11 cellular contexts compared by ENCODE assay signal in genomic region chr9:99433095-99433494, GRCh38.
DNase-seq lines count a peak whose midpoint lies in the region; ATAC-seq, FAIRE-seq and TF ChIP-seq lines count a peak whose summit lies in the region.
"Had no signal": no experiment of that assay in that cellular context is flagged by ENCODE, and none has a peak within 500 bp of the region (broad histone marks: within the 10 kb centered on the region; RNA-seq: fewer than 3 reads in every experiment).

No MANE protein-coding gene starts in this region.

- no peaks in the 10 kb centered on the region for H3K9me2 ChIP-seq in MM.1S (replicated peaks; ENCODE audit: insufficient read depth, low read length)

- no CpG with 5 or more reads among the region's 4 CpGs for whole genome bisulfite sequencing in mesendoderm (ENCODE audit: extremely low coverage, insufficient coverage, low lambda C conversion rate)

- H3K4ac ChIP-seq in mesendoderm (ENCODE audit: low read depth, low read length), result no peak overlapping the region

- no peaks in the 10 kb centered on the region for H3K4me1 ChIP-seq in mesendoderm (ENCODE audit: control insufficient read depth, low read depth, low read length)
- no peaks in the 10 kb centered on the region for H3K4me1 ChIP-seq in MM.1S (ENCODE audit: low read length)

- H3K79me1 ChIP-seq in mesendoderm (ENCODE audit: low read length), result no peaks in the 10 kb centered on the region

- no peak overlapping the region for H2BK5ac ChIP-seq in mesendoderm (ENCODE audit: low read length)

- H3K27ac ChIP-seq in mesendoderm (ENCODE audit: low read depth, low read length) (no peak overlapping the region), MM.1S (ENCODE audit: low read length) (no peak overlapping the region)
- H3K27ac ChIP-seq: C4-2B had no signal

- FAIRE-seq in H54 (lab: Jason Lieb, UNC), result peak; percentile 36
- FAIRE-seq: kidney had no signal

- H3K4me3 ChIP-seq in mesendoderm (ENCODE audit: low read length) (no peak overlapping the region), MM.1S (ENCODE audit: low read length) (no peak overlapping the region)

- H2BK120ac ChIP-seq in mesendoderm (ENCODE audit: low read depth, low read length), result no peak overlapping the region

- H3K27me3 ChIP-seq in mesendoderm (ENCODE audit: insufficient read depth, low read length, poor library complexity) (no peaks in the 10 kb centered on the region), MM.1S (replicated peaks; ENCODE audit: insufficient read depth, low read length) (no peaks in the 10 kb centered on the region)

- TF ChIP-seq CTCF in CD14-positive monocyte (IDR thresholded peaks at IDR 0.05), result no peak
- no peak for TF ChIP-seq CTCF in GM10248 (IDR thresholded peaks at IDR 0.05; ENCODE audit: control extremely low read depth, extremely low read depth, low read depth, missing control alignments)
- TF ChIP-seq CTCF in MM.1S (IDR thresholded peaks at IDR 0.05; ENCODE audit: low read length), result no peak

- H3K4me2 ChIP-seq in mesendoderm (ENCODE audit: low read length) (no peak overlapping the region), MM.1S (ENCODE audit: low read depth, low read length) (no peak overlapping the region)

- H2AK5ac ChIP-seq in mesendoderm (ENCODE audit: low read length), result no peak overlapping the region

- H4K8ac ChIP-seq in mesendoderm (ENCODE audit: low read depth, low read length), result no peak overlapping the region

- no peak for ATAC-seq in activated T-helper 17 cell treated with anti-CD3 and anti-CD28 coated beads, Interleukin-2, amount 50 U/mL, for 72 hours (replicated peaks)

- H3K9me3 ChIP-seq in MM.1S (replicated peaks; ENCODE audit: insufficient read depth, low read length), result no peaks in the 10 kb centered on the region

- no peak overlapping the region for H3K4me3 Mint-ChIP-seq in CD14-positive monocyte
- peak overlapping the region; percentile 21 for H3K4me3 Mint-ChIP-seq in activated T-helper 17 cell treated with anti-CD3 and anti-CD28 coated beads, Interleukin-2, amount 50 U/mL, for 72 hours

- no peaks in the 10 kb centered on the region for H3K36me3 ChIP-seq in mesendoderm (ENCODE audit: control insufficient read depth, insufficient read depth, low read length)
- no peaks in the 10 kb centered on the region for H3K36me3 ChIP-seq in MM.1S (replicated peaks; ENCODE audit: insufficient read depth, low read length)

- no peaks in the 10 kb centered on the region for H3K79me2 ChIP-seq in mesendoderm (ENCODE audit: control insufficient read depth, insufficient read depth, low read length)
- H3K79me2 ChIP-seq in MM.1S (ENCODE audit: low read length), result no peaks in the 10 kb centered on the region

- no peaks in the 10 kb centered on the region for H3K27me3 Mint-ChIP-seq in CD14-positive monocyte (ENCODE audit: low read depth in 3 of 3)
- H3K27me3 Mint-ChIP-seq in activated T-helper 17 cell treated with anti-CD3 and anti-CD28 coated beads, Interleukin-2, amount 50 U/mL, for 72 hours, result peaks cover under 1% of the 10 kb centered on the region

- H3K23ac ChIP-seq in mesendoderm (ENCODE audit: low read length), result no peak overlapping the region

- peak overlapping the region; percentile 45 for H3K56ac ChIP-seq in mesendoderm (ENCODE audit: low read length)

- no peak for TF ChIP-seq POLR2A in H54 (IDR thresholded peaks at IDR 0.05; ENCODE audit: low read depth, low read length)

- peaks cover 0 to 4% (median 0%) of the 10 kb centered on the region in 7 donors for H3K9me3 Mint-ChIP-seq in CD14-positive monocyte
- H3K9me3 Mint-ChIP-seq in activated T-helper 17 cell treated with anti-CD3 and anti-CD28 coated beads, Interleukin-2, amount 50 U/mL, for 72 hours, result no peaks in the 10 kb centered on the region

- H3K36me3 Mint-ChIP-seq in CD14-positive monocyte, result no peaks in the 10 kb centered on the region
- H3K36me3 Mint-ChIP-seq in activated T-helper 17 cell treated with anti-CD3 and anti-CD28 coated beads, Interleukin-2, amount 50 U/mL, for 72 hours (ENCODE audit: low read depth), result no peaks in the 10 kb centered on the region

- H3F3A ChIP-seq in MM.1S (ENCODE audit: insufficient read depth, low read length), result no peaks in the 10 kb centered on the region

- no peak overlapping the region for H2BK15ac ChIP-seq in mesendoderm (replicated peaks; ENCODE audit: low read depth)

- no peak overlapping the region for H4K5ac ChIP-seq in mesendoderm (ENCODE audit: low read length)

- intact Hi-C loops in CD14-positive monocyte (cut with micrococcal nuclease), result loop anchor here (5.0 to 10.0 kb wide), 3 partner anchors 84 to 162 kb away; no protein-coding TSS in a partner anchor

- no peak overlapping the region for H3K9ac ChIP-seq in mesendoderm (ENCODE audit: low read length)
- H3K9ac ChIP-seq in MM.1S (ENCODE audit: low read length), result no peak overlapping the region

- peak overlapping the region; percentile 39 for H3K18ac ChIP-seq in mesendoderm (ENCODE audit: low read length)

- no peak overlapping the region for H2AFZ ChIP-seq in MM.1S (ENCODE audit: low read length)

- H3K4me1 Mint-ChIP-seq in CD14-positive monocyte, result peaks cover 18% of the 10 kb centered on the region
- H3K4me1 Mint-ChIP-seq in activated T-helper 17 cell treated with anti-CD3 and anti-CD28 coated beads, Interleukin-2, amount 50 U/mL, for 72 hours, result peaks cover 6% of the 10 kb centered on the region

- H3K27ac Mint-ChIP-seq in CD14-positive monocyte, result peak overlapping the region; percentile 44 to 92 (median 81)
- H3K27ac Mint-ChIP-seq in activated T-helper 17 cell treated with anti-CD3 and anti-CD28 coated beads, Interleukin-2, amount 50 U/mL, for 72 hours, result peak overlapping the region; percentile 88

- DNase-seq in CD14-positive monocyte (ENCODE audit: low spot score) (no peak), H54 (ENCODE audit: insufficient read length, low spot score) (no peak), mesendoderm (no peak), GM10248 (ENCODE audit: extremely low spot score) (no peak), MM.1S (no peak), SKM-1 treated with dmso at 0.1 percent for 144 hours (lab: John Stamatoyannopoulos, UW; ENCODE audit: unreplicated experiment) (no peak), pons (ENCODE audit: low spot score) (no peak)
- DNase-seq: GOT3 had no signal

- POLR2A ChIA-PET in GM10248 (lab: Yijun Ruan, JAX), result no interaction called here

- no peaks in the 10 kb centered on the region for H4K20me1 ChIP-seq in MM.1S (ENCODE audit: insufficient read depth, low read length)

- CTCF ChIA-PET in GM10248 (lab: Yijun Ruan, JAX), result interaction anchor here (2.9 kb wide), 1 partner anchor 13 kb away, joined by 11 read pairs; no protein-coding TSS in a partner anchor
